Comparison of ENCODE assay signal across 33 cellular contexts in genomic region chr18:68915066-68915465, GRCh38.
DNase-seq lines count a peak whose midpoint lies in the region; ATAC-seq and TF ChIP-seq lines count a peak whose summit lies in the region.
"Had no signal": no experiment of that assay in that cellular context is flagged by ENCODE, and none has a peak within 500 bp of the region (broad histone marks: within the 10 kb centered on the region; RNA-seq: fewer than 3 reads in every experiment).

No MANE protein-coding gene starts in this region.

- H3K27me3 ChIP-seq in neural progenitor cell, result no peaks in the 10 kb centered on the region
- H3K27me3 ChIP-seq: BE2C, BLaER1 had no signal

- no peaks in the 10 kb centered on the region for H3K4me1 ChIP-seq in neural progenitor cell
- H3K4me1 ChIP-seq: A549, BE2C, Caco-2 had no signal

- ATAC-seq in HG03520 (IDR thresholded peaks at IDR 0.05; ENCODE audit: unreplicated experiment), result no peak
- ATAC-seq: A549; CD8-positive, alpha-beta T cell had no signal

- H3K4me3 Mint-ChIP-seq in neural progenitor cell, result no peak overlapping the region
- H3K4me3 Mint-ChIP-seq: B cell; CD14-positive monocyte; CD4-positive, alpha-beta memory T cell; CD4-positive, alpha-beta T cell; CD4-positive, CD25-positive, alpha-beta regulatory T cell; CD8-positive, alpha-beta memory T cell; CD8-positive, alpha-beta T cell had no signal

- no peak overlapping the region for H3K9ac ChIP-seq in neural progenitor cell
- H3K9ac ChIP-seq: BLaER1; BLaER1 treated with 17β-estradiol and CSF1 and Interleukin-3, amounts not matched to agents 10 nM and 100 nM had no signal

- DNase-seq in D341Med (ENCODE audit: low spot score) (peak; percentile 42), G401 (ENCODE audit: low spot score) (peak; percentile 72), cerebellar cortex (ENCODE audit: low spot score) (peak; percentile 65), cerebellum (ENCODE audit: low spot score) (peak; percentile 73), neural progenitor cell (ENCODE audit: low spot score) (no peak), ACHN (no peak), T-helper 1 cell (no peak)
- DNase-seq: 8988T; AML-193; BE2C; Caco-2; Calu3; CD4-positive, alpha-beta memory T cell; CD4-positive, alpha-beta T cell; CD4-positive, CD25-positive, alpha-beta regulatory T cell; CD8-positive, alpha-beta memory T cell; CD8-positive, alpha-beta T cell; COR-L47; DMS 273 treated with DMSO at 0.1 percent for 48 hours; DMS153; DMS53; DMS79; DMS79 treated with DMSO at 0.1 percent for 48 hours; DND-41; EL had no signal

- no peaks in the 10 kb centered on the region for H3F3A ChIP-seq in neural progenitor cell (ENCODE audit: low read depth)

- no peak overlapping the region for H3K27ac Mint-ChIP-seq in neural progenitor cell
- H3K27ac Mint-ChIP-seq: B cell; CD14-positive monocyte; CD4-positive, alpha-beta memory T cell; CD4-positive, alpha-beta T cell; CD4-positive, CD25-positive, alpha-beta regulatory T cell; CD8-positive, alpha-beta memory T cell; CD8-positive, alpha-beta T cell had no signal

- H3K9me3 Mint-ChIP-seq in neural progenitor cell, result no peaks in the 10 kb centered on the region
- H3K9me3 Mint-ChIP-seq: CD4-positive, alpha-beta T cell; CD8-positive, alpha-beta memory T cell; CD8-positive, alpha-beta T cell had no signal

- no peaks in the 10 kb centered on the region for H3K36me3 Mint-ChIP-seq in neural progenitor cell
- H3K36me3 Mint-ChIP-seq: CD14-positive monocyte; CD4-positive, alpha-beta memory T cell; CD4-positive, CD25-positive, alpha-beta regulatory T cell; CD8-positive, alpha-beta memory T cell; CD8-positive, alpha-beta T cell had no signal

- no peak overlapping the region for H3K4me2 ChIP-seq in neural progenitor cell
- H3K4me2 ChIP-seq: A549; BLaER1; BLaER1 treated with 17β-estradiol and CSF1 and Interleukin-3, amounts not matched to agents 10 nM and 100 nM had no signal

- H2AFZ ChIP-seq in neural progenitor cell (replicated peaks), result no peak overlapping the region

- H3K9me3 ChIP-seq in neural progenitor cell (ENCODE audit: low read depth), result no peaks in the 10 kb centered on the region
- H3K9me3 ChIP-seq: A549, BE2C, BLaER1, Caco-2 had no signal

- TF ChIP-seq CTCF in neural progenitor cell (IDR thresholded peaks at IDR 0.05), result no peak

- H4K20me1 ChIP-seq in neural progenitor cell (ENCODE audit: low read depth), result no peaks in the 10 kb centered on the region
- H4K20me1 ChIP-seq: BLaER1; BLaER1 treated with 17β-estradiol and CSF1 and Interleukin-3, amounts not matched to agents 10 nM and 100 nM had no signal

- H3K36me3 ChIP-seq in neural progenitor cell, result no peaks in the 10 kb centered on the region
- H3K36me3 ChIP-seq: BE2C; BLaER1; BLaER1 treated with 17β-estradiol and CSF1 and Interleukin-3, amounts not matched to agents 10 nM and 100 nM had no signal

- H3K4me3 ChIP-seq in neural progenitor cell, result no peak overlapping the region
- H3K4me3 ChIP-seq: A549; BLaER1; BLaER1 treated with 17β-estradiol and CSF1 and Interleukin-3, amounts not matched to agents 10 nM and 100 nM had no signal

- in situ Hi-C loops in G401 (cut with HindIII; ENCODE audit: low sequenced_read_pairs), result no loop called here
- in situ Hi-C loops in ACHN (cut with HindIII; ENCODE audit: low pct_ligation_motif_present, low pct_unique_long_range_greater_than_20kb, low sequenced_read_pairs), result no loop called here

- no peak overlapping the region for H3K27ac ChIP-seq in neural progenitor cell
- H3K27ac ChIP-seq: 22Rv1; A549; BLaER1; BLaER1 treated with 17β-estradiol and CSF1 and Interleukin-3, amounts not matched to agents 10 nM and 100 nM; C4-2B had no signal

- no peaks in the 10 kb centered on the region for H3K79me2 ChIP-seq in neural progenitor cell (ENCODE audit: low read depth)

- no peaks in the 10 kb centered on the region for H3K27me3 Mint-ChIP-seq in neural progenitor cell (ENCODE audit: insufficient read depth, low read depth)
- H3K27me3 Mint-ChIP-seq: B cell; CD4-positive, alpha-beta memory T cell; CD4-positive, alpha-beta T cell; CD8-positive, alpha-beta memory T cell had no signal

- no peaks in the 10 kb centered on the region for H3K4me1 Mint-ChIP-seq in neural progenitor cell
- H3K4me1 Mint-ChIP-seq: B cell had no signal

Comparison
In these comparisons a context has a peak if more than half of its experiments do, and no peak if none do; other contexts are left out.
1. DNase-seq: peak in D341Med (single experiment), G401 (single experiment), cerebellar cortex (single experiment) and cerebellum (single experiment); none in neural progenitor cell (single experiment), ACHN (single experiment) and T-helper 1 cell (0 of 5).